ENCODE assay signal across 30 cellular contexts in the genomic region with DNA sequence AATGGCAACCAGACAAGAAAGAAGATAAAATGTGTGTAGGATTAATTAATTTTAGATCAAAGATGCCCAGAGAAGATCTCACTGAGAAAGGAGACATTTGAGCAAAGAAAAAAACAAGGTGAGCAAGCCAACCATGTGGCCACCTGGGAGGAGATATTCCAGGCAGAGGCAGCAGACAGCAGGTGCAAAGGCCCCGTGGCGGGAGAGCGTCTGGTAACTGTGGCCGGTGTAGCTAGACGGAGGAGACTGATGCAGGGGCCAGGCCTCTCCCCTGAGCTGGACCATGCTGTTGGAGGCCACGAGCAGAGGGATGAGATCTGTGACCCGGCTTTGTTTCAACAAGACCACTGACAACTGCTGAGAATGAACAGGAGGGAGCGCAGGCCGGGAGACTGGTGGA.
"Had no signal": no experiment of that assay in that cellular context is flagged by ENCODE, and none has a peak within 500 bp of the region (broad histone marks: within the 10 kb centered on the region; RNA-seq: fewer than 3 reads in every experiment).

No MANE protein-coding gene starts in this region.

- H3K4me2 ChIP-seq: hepatocyte had no signal

- H3K4me3 ChIP-seq: dorsolateral prefrontal cortex, gastrocnemius medialis, heart left ventricle, hepatocyte, left lung, mucosa of descending colon, ovary, psoas muscle, skin epidermis, spleen, testis, tibial nerve, upper lobe of right lung, uterus had no signal

- H3K4me3 Mint-ChIP-seq: mesothelial cell of epicardium; naive B cell; natural killer cell treated with Interleukin-12 subunit alpha and Interleukin-12 subunit beta and Interleukin-15 and Interleukin-18, amount 100 ng/mL, for 72 hours; stimulated activated memory B cell treated with anti-CD40 and anti-IgM and Interleukin-4, amounts not matched to agents 10 μg/mL and 1 μg/mL and 100 μg/mL, for 72 hours had no signal

- H3K4me1 ChIP-seq: gastrocnemius medialis, psoas muscle, testis, upper lobe of right lung, uterus had no signal

- H3K4me1 Mint-ChIP-seq: stimulated activated memory B cell treated with anti-CD40 and anti-IgM and Interleukin-4, amounts not matched to agents 10 μg/mL and 1 μg/mL and 100 μg/mL, for 72 hours had no signal

- ATAC-seq: esophagus mucosa; gastrocnemius medialis; heart left ventricle; left lung; natural killer cell treated with Interleukin-12 subunit alpha and Interleukin-12 subunit beta and Interleukin-15 and Interleukin-18, amount 100 ng/mL, for 72 hours; psoas muscle; right cardiac atrium; stimulated activated memory B cell treated with anti-CD40 and anti-IgM and Interleukin-4, amounts not matched to agents 10 μg/mL and 1 μg/mL and 100 μg/mL, for 72 hours; stimulated activated naive CD8-positive, alpha-beta T cell treated with anti-CD3 and anti-CD28 coated beads, Interleukin-15, Interleukin-2, amounts not matched to agents 100 U/mL and 50 U/mL, for 24 hours; upper lobe of right lung had no signal

- H3K27me3 ChIP-seq: dorsolateral prefrontal cortex, heart left ventricle, hepatocyte, left lung, ovary, testis, tibial nerve, upper lobe of right lung, uterus had no signal

- H3K27ac ChIP-seq: gastrocnemius medialis, heart left ventricle, hepatocyte, left lung, ovary, psoas muscle, spleen, testis, tibial nerve, upper lobe of right lung, uterus had no signal

- H3K36me3 ChIP-seq: gastrocnemius medialis, heart left ventricle, left lung, ovary, spleen, upper lobe of right lung, uterus had no signal

- H3K36me3 Mint-ChIP-seq: mesothelial cell of epicardium; natural killer cell treated with Interleukin-12 subunit alpha and Interleukin-12 subunit beta and Interleukin-15 and Interleukin-18, amount 100 ng/mL, for 72 hours had no signal

- FAIRE-seq: colon, kidney had no signal

- H3K9me3 Mint-ChIP-seq: mesothelial cell of epicardium; natural killer cell treated with Interleukin-12 subunit alpha and Interleukin-12 subunit beta and Interleukin-15 and Interleukin-18, amount 100 ng/mL, for 72 hours; stimulated activated memory B cell treated with anti-CD40 and anti-IgM and Interleukin-4, amounts not matched to agents 10 μg/mL and 1 μg/mL and 100 μg/mL, for 72 hours had no signal

- DNase-seq: dorsolateral prefrontal cortex; effector CD4-positive, alpha-beta T cell; foreskin fibroblast; gastrocnemius medialis; heart left ventricle; kidney; mesenchymal stem cell; mucosa of descending colon; naive B cell; occipital lobe; ovary; posterior cingulate gyrus; psoas muscle; right cardiac atrium; spleen; stimulated activated CD4-positive, alpha-beta T cell treated with anti-CD3 and anti-CD28 coated beads, Interleukin-4, amount 100 ng/mL, for 4 hours; stimulated activated naive CD8-positive, alpha-beta T cell treated with anti-CD3 and anti-CD28 coated beads, Interleukin-15, Interleukin-2, amounts not matched to agents 100 U/mL and 50 U/mL, for 24 hours; substantia nigra; testis; upper lobe of right lung; uterus had no signal

- H3K9me3 ChIP-seq: gastrocnemius medialis, heart left ventricle, left lung, mucosa of descending colon, ovary, psoas muscle, spleen, testis, tibial nerve, upper lobe of right lung, uterus had no signal

- H2AFZ ChIP-seq: hepatocyte had no signal
